Comparison of ENCODE assay signal across 27 cellular contexts in genomic region chr2:43201016-43201415, GRCh38. TPM values are rescaled to one million over a fixed set of nuclear protein-coding genes. Genes with fewer than 3 reads are reported as not detected.
A peak's percentile ranks its signal among the peaks of the same experiment; 100 is the strongest.
DNase-seq lines count a peak whose midpoint lies in the region; ATAC-seq, FAIRE-seq and TF ChIP-seq lines count a peak whose summit lies in the region.
"Had no signal": no experiment of that assay in that cellular context is flagged by ENCODE, and none has a peak within 500 bp of the region (broad histone marks: within the 10 kb centered on the region; RNA-seq: fewer than 3 reads in every experiment).

No MANE protein-coding gene starts in this region.

- no peaks in the 10 kb centered on the region for H3K36me3 ChIP-seq in CD4-positive, CD25-positive, alpha-beta regulatory T cell (ENCODE audit: control insufficient read depth, insufficient read depth, low read length)
- no peaks in the 10 kb centered on the region for H3K36me3 ChIP-seq in K562 (ENCODE audit: control insufficient read depth, insufficient read depth, low read length)
- H3K36me3 ChIP-seq: BE2C, sigmoid colon had no signal

- peaks cover 3% of the 10 kb centered on the region for H3K36me3 Mint-ChIP-seq in CD4-positive, CD25-positive, alpha-beta regulatory T cell
- H3K36me3 Mint-ChIP-seq in nephron (ENCODE audit: low read depth) (no peaks in the 10 kb centered on the region), immature natural killer cell (peaks cover 0 to 4% (median 0%) of the 10 kb centered on the region in 3 donors)
- H3K36me3 Mint-ChIP-seq: type B pancreatic cell had no signal

- TF ChIP-seq EP300 in K562 (IDR thresholded peaks at IDR 0.05; ENCODE audit: low read length): no peak

- no peak overlapping the region for H3K27ac ChIP-seq in CD4-positive, CD25-positive, alpha-beta regulatory T cell (ENCODE audit: insufficient read depth, low read length, poor library complexity, severe bottlenecking)
- peak overlapping the region; percentile 81 for H3K27ac ChIP-seq in HL-60 (replicated peaks)
- H3K27ac ChIP-seq in K562 (ENCODE audit: extremely low read depth, low read depth, low read length): no peak overlapping the region
- H3K27ac ChIP-seq in substantia nigra (ENCODE audit: low read depth, low read length, poor library complexity, severe bottlenecking): no peak overlapping the region
- H3K27ac ChIP-seq: psoas muscle, sigmoid colon had no signal

- TF ChIP-seq POLR2A in K562 (conservative IDR thresholded peaks at IDR 0.05): no peak

- in situ Hi-C loops in K562 (cut with MboI): no loop called here

- H3K4me2 ChIP-seq in K562 (ENCODE audit: insufficient read depth, low read length): no peak overlapping the region

- POLR2A ChIA-PET in K562 (lab: Yijun Ruan, JAX): interaction anchor here (1.0 kb wide), 1 partner anchor 10 kb away, joined by 4 read pairs; no protein-coding TSS in a partner anchor

- H3K27me3 Mint-ChIP-seq in CD4-positive, CD25-positive, alpha-beta regulatory T cell: peaks cover 4% of the 10 kb centered on the region
- H3K27me3 Mint-ChIP-seq in nephron (ENCODE audit: low read depth) (no peaks in the 10 kb centered on the region), immature natural killer cell (ENCODE audit: low read depth in 3 of 3) (peaks cover 3 to 6% (median 4%) of the 10 kb centered on the region in 3 donors)
- H3K27me3 Mint-ChIP-seq: type B pancreatic cell had no signal

- intact Hi-C loops in K562 (cut with micrococcal nuclease): no loop called here

- no peaks in the 10 kb centered on the region for H3K27me3 ChIP-seq in CD4-positive, CD25-positive, alpha-beta regulatory T cell (ENCODE audit: control insufficient read depth, insufficient read depth, low read length)
- H3K27me3 ChIP-seq in HL-60 (ENCODE audit: insufficient read depth, poor library complexity, severe bottlenecking) (no peaks in the 10 kb centered on the region), K562 (ENCODE audit: control insufficient read depth in 2 of 2, insufficient read depth in 2 of 2, low read length in 2 of 2) (no peaks in the 10 kb centered on the region)
- H3K27me3 ChIP-seq: BE2C, sigmoid colon had no signal

- FAIRE-seq in K562 (lab: Jason Lieb, UNC): no peak
- FAIRE-seq: bronchial epithelial cell had no signal

- no peak for DNase-seq in CD4-positive, CD25-positive, alpha-beta regulatory T cell
- no peak for DNase-seq in HL-60 (ENCODE audit: low read depth in 1 of 2, low spot score in 1 of 2)
- DNase-seq in K562 (ENCODE audit: extremely low read depth in 1 of 4, low spot score in 3 of 4): no peak
- DNase-seq in AG08395 (ENCODE audit: low spot score): no peak
- DNase-seq in substantia nigra (lab: John Stamatoyannopoulos, UW): no peak
- DNase-seq in immature natural killer cell: no peak
- DNase-seq: ACHN; activated CD4-positive, alpha-beta T cell treated with anti-CD3 and anti-CD28 coated beads for 1 hour; activated effector memory CD4-positive, alpha-beta T cell treated with Interleukin-2 at 50 U/mL for 16 hours; BE2C; DMS79 treated with DMSO at 0.1 percent for 48 hours; H7; left colon; NCI-H146; NCI-H2107; NCI-H345; NCI-H69; psoas muscle; SIG-M5; sigmoid colon; stimulated activated CD4-positive, alpha-beta T cell treated with anti-CD3 and anti-CD28 coated beads, Interleukin-4, amount 100 ng/mL, for 24 hours had no signal

- no TSS peak for BruUV-seq in K562 (replicated peaks; lab: Mats Ljungman, UMichigan)

- no peaks in the 10 kb centered on the region for H3K9me1 ChIP-seq in K562 (ENCODE audit: control insufficient read depth, insufficient read depth, low read length)

- H2AFZ ChIP-seq in K562 (ENCODE audit: low read depth, low read length): peak overlapping the region; percentile 48; the same call in 1 of the 2 replicates

- no peak for TF ChIP-seq RAD21 in K562 (CRISPR knock-in tag; conservative IDR thresholded peaks at IDR 0.05 in 1 of 2, IDR thresholded peaks at IDR 0.05 in 1 of 2)

- H3K9ac ChIP-seq in K562 (ENCODE audit: insufficient read depth in 1 of 2, low read depth in 2 of 2, low read length in 2 of 2): peak overlapping the region in 1 of 2 experiments; percentile 2; a peak in 1 of 4 replicates

- H3K4me1 ChIP-seq in CD4-positive, CD25-positive, alpha-beta regulatory T cell (ENCODE audit: control insufficient read depth, insufficient read depth, low read length, poor library complexity, severe bottlenecking): peaks cover 21% of the 10 kb centered on the region
- peaks cover 9 to 29% of the 10 kb centered on the region in 2 experiments; a peak in 4 of 5 replicates for H3K4me1 ChIP-seq in K562 (replicated peaks in 1 of 2; ENCODE audit: control insufficient read depth in 2 of 2, insufficient read depth in 2 of 2, low read length in 2 of 2)
- H3K4me1 ChIP-seq: BE2C, psoas muscle, sigmoid colon had no signal

- H3K9me3 ChIP-seq in CD4-positive, CD25-positive, alpha-beta regulatory T cell (ENCODE audit: control insufficient read depth in 2 of 2, low read length in 2 of 2): no peaks in the 10 kb centered on the region
- H3K9me3 ChIP-seq in K562 (replicated peaks; ENCODE audit: control insufficient read depth, insufficient read depth, low read depth, low read length): no peaks in the 10 kb centered on the region
- H3K9me3 ChIP-seq: BE2C, psoas muscle, sigmoid colon had no signal

- H3K4me3 ChIP-seq in CD4-positive, CD25-positive, alpha-beta regulatory T cell (ENCODE audit: low read depth, low read length): no peak overlapping the region
- H3K4me3 ChIP-seq in HL-60 (replicated peaks; ENCODE audit: insufficient read depth, low read length) (no peak overlapping the region), K562 (no peak overlapping the region)
- H3K4me3 ChIP-seq: psoas muscle, sigmoid colon had no signal

- H3K27ac Mint-ChIP-seq in CD4-positive, CD25-positive, alpha-beta regulatory T cell: peak overlapping the region in 2 of 3 donors; percentile 82 to 90
- peak overlapping the region; percentile 47 to 73 (median 52) for H3K27ac Mint-ChIP-seq in nephron
- peak overlapping the region in 2 of 6 donors; percentile 19 to 61 for H3K27ac Mint-ChIP-seq in immature natural killer cell
- H3K27ac Mint-ChIP-seq: type B pancreatic cell had no signal

- ATAC-seq in CD4-positive, CD25-positive, alpha-beta regulatory T cell (ENCODE audit: low read depth in 2 of 2): no peak
- ATAC-seq in K562: no peak
- ATAC-seq in GM21367 (IDR thresholded peaks at IDR 0.05; ENCODE audit: unreplicated experiment): no peak
- ATAC-seq: activated naive CD4-positive, alpha-beta T cell treated with anti-CD3 and anti-CD28 coated beads, Interleukin-2, amount 50 U/mL, for 72 hours; left colon; Panc1; psoas muscle had no signal

- CTCF ChIA-PET in K562 (lab: Yijun Ruan, JAX; ENCODE audit: low intra/inter-chr PET ratio): no interaction called here

- no peaks in the 10 kb centered on the region for H4K20me1 ChIP-seq in K562 (replicated peaks; ENCODE audit: control insufficient read depth, insufficient read depth, low read length)

- 64% methylated on average over 7 of the region's 7 CpGs for WGBS in K562 (ENCODE audit: insufficient coverage, low coverage, missing lambda C conversion rate)

- H3K9me3 Mint-ChIP-seq in CD4-positive, CD25-positive, alpha-beta regulatory T cell: no peaks in the 10 kb centered on the region
- no peaks in the 10 kb centered on the region for H3K9me3 Mint-ChIP-seq in nephron
- no peaks in the 10 kb centered on the region for H3K9me3 Mint-ChIP-seq in immature natural killer cell
- H3K9me3 Mint-ChIP-seq: type B pancreatic cell had no signal

- no peaks in the 10 kb centered on the region for H3K79me2 ChIP-seq in K562 (ENCODE audit: control insufficient read depth, insufficient read depth, low read length)

- H3K4me1 Mint-ChIP-seq in CD4-positive, CD25-positive, alpha-beta regulatory T cell: peaks cover 0 to 39% (median 23%) of the 10 kb centered on the region in 4 donors
- peaks cover 12% of the 10 kb centered on the region for H3K4me1 Mint-ChIP-seq in nephron
- peaks cover 23 to 31% of the 10 kb centered on the region in 2 donors for H3K4me1 Mint-ChIP-seq in immature natural killer cell

- TF ChIP-seq CTCF in HL-60 (IDR thresholded peaks at IDR 0.05; ENCODE audit: insufficient read depth, low read length) (no peak), K562 (IDR thresholded peaks at IDR 0.05 in 2 of 3, conservative IDR thresholded peaks at IDR 0.05 in 1 of 3; ENCODE audit: insufficient read depth in 2 of 3, low read depth in 1 of 3, low read length in 3 of 3) (no peak), nephron (IDR thresholded peaks at IDR 0.05; ENCODE audit: unreplicated experiment in 3 of 3) (no peak)

- no peak overlapping the region for H3K4me3 Mint-ChIP-seq in CD4-positive, CD25-positive, alpha-beta regulatory T cell
- no peak overlapping the region for H3K4me3 Mint-ChIP-seq in nephron
- no peak overlapping the region for H3K4me3 Mint-ChIP-seq in immature natural killer cell
- H3K4me3 Mint-ChIP-seq: type B pancreatic cell had no signal

TF ChIP-seq in K562, 482 proteins besides CTCF, POLR2A, EP300 and RAD21 (continues in another document):
- no peak for TF ChIP-seq NCOA1 (IDR thresholded peaks at IDR 0.05; ENCODE audit: low read depth)

RNA-seq across cellular contexts. Expression of gene ZFP36L2, which starts 25.4 kb away (rescaled TPM):
- 874 TPM for total RNA-seq in CD4-positive, CD25-positive, alpha-beta regulatory T cell
- 100 to 1,000 TPM; 119 to 155 (median 128) TPM for polyA plus RNA-seq in CD4-positive, CD25-positive, alpha-beta regulatory T cell
- 9.5 and 13.7 TPM in 2 replicates for total RNA-seq in K562 (2011; cell fraction: chromatin; rRNA removed; ENCODE audit: low replicate concordance)
- total RNA-seq in K562 (2011; cell fraction: nucleolus; rRNA removed): 9.7 and 10.2 TPM in 2 replicates
- 11.8 and 19.4 TPM in 2 replicates for total RNA-seq in K562 (2011; cell fraction: nucleoplasm; rRNA removed)
- total RNA-seq in K562 (2014; rRNA removed): 4.1 and 6.2 TPM in 2 replicates
- total RNA-seq in K562 (2014; rRNA removed; fragmentation: Illumina TruSeq; extraction: Trizol): 6.2 and 6.4 TPM in 2 replicates
- total RNA-seq in K562 (2015; rRNA removed; fragmentation: Illumina TruSeq; extraction: Trizol): 6.6 and 7.9 TPM in 2 replicates
- total RNA-seq in K562 (2021): 60.6 and 62.1 TPM in 2 replicates
- polyA plus RNA-seq in K562 (2011; rRNA removed): 6.5 and 11.7 TPM in 2 replicates
- polyA plus RNA-seq in K562 (2011; cell fraction: cytosol; rRNA removed): 3.1 and 12.8 TPM in 2 replicates
- polyA plus RNA-seq in K562 (2011; cell fraction: nucleus; rRNA removed): 6.0 and 19.0 TPM in 2 replicates
- polyA plus RNA-seq in K562 (2012): 27.2 and 38.8 TPM in 2 replicates
- 20.0 and 20.3 TPM in 2 replicates for polyA plus RNA-seq in K562 (2014; fragmentation: Illumina TruSeq; extraction: Trizol)
- 10 to 100 TPM; 32.4 to 42.8 TPM for polyA plus RNA-seq in K562 (2014; fragmentation: Nextera tagmentation; extraction: Ambion mirVana)
- 21.8 and 23.7 TPM in 2 replicates for polyA plus RNA-seq in K562 (2014; rRNA removed)
- 4.3 and 5.1 TPM in 2 replicates for polyA minus RNA-seq in K562 (2011; rRNA and poly(A)+ RNA removed)
- 17.1 and 23.8 TPM in 2 replicates for polyA minus RNA-seq in K562 (2011; cell fraction: cytosol; rRNA and poly(A)+ RNA removed)
- 6.4 and 8.1 TPM in 2 replicates for polyA minus RNA-seq in K562 (2011; cell fraction: nucleus; rRNA and poly(A)+ RNA removed)
- polyA plus RNA-seq in immature natural killer cell: 100 to 1,000 TPM; 166 to 431 (median 274) TPM
